Comparison of ENCODE assay signal across 1 cellular context in the genomic region with DNA sequence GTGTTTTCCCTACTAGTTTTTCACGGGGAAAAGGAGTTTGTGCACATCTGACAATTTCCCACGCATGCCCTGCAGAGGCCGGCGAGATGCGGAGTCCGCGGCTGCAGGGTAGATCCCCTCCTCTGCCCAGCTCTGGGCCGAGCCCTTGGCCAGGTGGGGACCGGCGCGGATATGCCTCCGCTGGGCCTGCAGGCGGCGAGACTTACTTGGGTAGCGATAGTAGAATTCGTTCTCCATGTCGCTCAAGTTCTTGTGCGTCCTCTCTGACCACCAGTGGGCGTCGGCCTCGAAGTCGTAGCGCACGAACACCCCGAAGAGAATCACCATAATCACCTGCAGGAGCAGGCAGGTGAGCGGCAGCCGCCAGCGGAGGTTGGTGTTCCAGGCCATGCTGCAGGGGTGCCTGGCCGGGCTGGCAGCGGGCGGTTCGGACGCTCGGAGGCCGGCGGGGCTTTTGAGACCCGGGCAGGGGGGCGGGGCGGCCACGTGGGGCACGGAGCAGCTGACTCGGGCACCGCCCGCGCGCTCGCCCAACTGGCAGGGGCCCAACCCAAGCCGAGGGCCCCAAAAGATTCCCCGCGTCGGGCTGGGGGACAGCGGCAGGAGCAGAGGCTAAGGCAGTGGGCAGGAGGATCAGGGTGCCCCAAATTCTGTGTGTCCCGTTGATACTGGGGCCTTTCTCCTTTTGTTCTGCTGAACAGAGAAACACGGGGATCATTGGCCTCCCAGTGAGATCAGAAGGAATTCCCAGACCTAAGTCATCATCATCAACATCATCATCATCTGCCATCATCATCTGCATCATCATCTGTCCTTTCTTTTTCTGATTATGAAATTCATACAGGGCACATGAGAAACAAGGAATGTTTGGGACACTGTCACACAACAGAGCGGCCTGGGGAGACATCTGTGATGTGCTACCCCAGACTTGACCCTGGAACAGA.
A peak's percentile ranks its signal among the peaks of the same experiment; 100 is the strongest.
TF ChIP-seq lines count a peak whose summit lies in the region.

A gene (minus strand): TSS at position 429 of the 944 bp plus-strand sequence. CDS start 39 bp downstream, at position 390.

TF ChIP-seq in WTC11, 78 proteins besides CTCF, POLR2A, EP300 and RAD21 (continued from another document):
- TF ChIP-seq, protein P1, sequence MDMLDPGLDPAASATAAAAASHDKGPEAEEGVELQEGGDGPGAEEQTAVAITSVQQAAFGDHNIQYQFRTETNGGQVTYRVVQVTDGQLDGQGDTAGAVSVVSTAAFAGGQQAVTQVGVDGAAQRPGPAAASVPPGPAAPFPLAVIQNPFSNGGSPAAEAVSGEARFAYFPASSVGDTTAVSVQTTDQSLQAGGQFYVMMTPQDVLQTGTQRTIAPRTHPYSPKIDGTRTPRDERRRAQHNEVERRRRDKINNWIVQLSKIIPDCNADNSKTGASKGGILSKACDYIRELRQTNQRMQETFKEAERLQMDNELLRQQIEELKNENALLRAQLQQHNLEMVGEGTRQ (CRISPR knock-in tag; IDR thresholded peaks at IDR 0.05) = peak; percentile 85
- TF ChIP-seq, protein P2, sequence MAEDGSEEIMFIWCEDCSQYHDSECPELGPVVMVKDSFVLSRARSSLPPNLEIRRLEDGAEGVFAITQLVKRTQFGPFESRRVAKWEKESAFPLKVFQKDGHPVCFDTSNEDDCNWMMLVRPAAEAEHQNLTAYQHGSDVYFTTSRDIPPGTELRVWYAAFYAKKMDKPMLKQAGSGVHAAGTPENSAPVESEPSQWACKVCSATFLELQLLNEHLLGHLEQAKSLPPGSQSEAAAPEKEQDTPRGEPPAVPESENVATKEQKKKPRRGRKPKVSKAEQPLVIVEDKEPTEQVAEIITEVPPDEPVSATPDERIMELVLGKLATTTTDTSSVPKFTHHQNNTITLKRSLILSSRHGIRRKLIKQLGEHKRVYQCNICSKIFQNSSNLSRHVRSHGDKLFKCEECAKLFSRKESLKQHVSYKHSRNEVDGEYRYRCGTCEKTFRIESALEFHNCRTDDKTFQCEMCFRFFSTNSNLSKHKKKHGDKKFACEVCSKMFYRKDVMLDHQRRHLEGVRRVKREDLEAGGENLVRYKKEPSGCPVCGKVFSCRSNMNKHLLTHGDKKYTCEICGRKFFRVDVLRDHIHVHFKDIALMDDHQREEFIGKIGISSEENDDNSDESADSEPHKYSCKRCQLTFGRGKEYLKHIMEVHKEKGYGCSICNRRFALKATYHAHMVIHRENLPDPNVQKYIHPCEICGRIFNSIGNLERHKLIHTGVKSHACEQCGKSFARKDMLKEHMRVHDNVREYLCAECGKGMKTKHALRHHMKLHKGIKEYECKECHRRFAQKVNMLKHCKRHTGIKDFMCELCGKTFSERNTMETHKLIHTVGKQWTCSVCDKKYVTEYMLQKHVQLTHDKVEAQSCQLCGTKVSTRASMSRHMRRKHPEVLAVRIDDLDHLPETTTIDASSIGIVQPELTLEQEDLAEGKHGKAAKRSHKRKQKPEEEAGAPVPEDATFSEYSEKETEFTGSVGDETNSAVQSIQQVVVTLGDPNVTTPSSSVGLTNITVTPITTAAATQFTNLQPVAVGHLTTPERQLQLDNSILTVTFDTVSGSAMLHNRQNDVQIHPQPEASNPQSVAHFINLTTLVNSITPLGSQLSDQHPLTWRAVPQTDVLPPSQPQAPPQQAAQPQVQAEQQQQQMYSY (CRISPR knock-in tag; IDR thresholded peaks at IDR 0.05) = no peak
- TF ChIP-seq ZNF121 (CRISPR knock-in tag; IDR thresholded peaks at IDR 0.05) (no peak), RELA (CRISPR knock-in tag; IDR thresholded peaks at IDR 0.05; ENCODE audit: borderline replicate concordance) (no peak), FOXP1 (CRISPR knock-in tag; IDR thresholded peaks at IDR 0.05; ENCODE audit: borderline replicate concordance) (0 out of 2 replicates have a peak, but pooled peaks have one; percentile 23), GABPB1 (CRISPR knock-in tag; IDR thresholded peaks at IDR 0.05) (no peak), TEAD4 (CRISPR knock-in tag; IDR thresholded peaks at IDR 0.05) (no peak), ZNF219 (CRISPR knock-in tag; IDR thresholded peaks at IDR 0.05; ENCODE audit: borderline replicate concordance) (no peak), ETV6 (CRISPR knock-in tag; IDR thresholded peaks at IDR 0.05) (no peak), ZNF138 (CRISPR knock-in tag; conservative IDR thresholded peaks at IDR 0.05) (no peak)
- TF ChIP-seq, protein P3, sequence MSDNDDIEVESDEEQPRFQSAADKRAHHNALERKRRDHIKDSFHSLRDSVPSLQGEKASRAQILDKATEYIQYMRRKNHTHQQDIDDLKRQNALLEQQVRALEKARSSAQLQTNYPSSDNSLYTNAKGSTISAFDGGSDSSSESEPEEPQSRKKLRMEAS (CRISPR knock-in tag; IDR thresholded peaks at IDR 0.05) = peak; percentile 85
- TF ChIP-seq, protein P4, sequence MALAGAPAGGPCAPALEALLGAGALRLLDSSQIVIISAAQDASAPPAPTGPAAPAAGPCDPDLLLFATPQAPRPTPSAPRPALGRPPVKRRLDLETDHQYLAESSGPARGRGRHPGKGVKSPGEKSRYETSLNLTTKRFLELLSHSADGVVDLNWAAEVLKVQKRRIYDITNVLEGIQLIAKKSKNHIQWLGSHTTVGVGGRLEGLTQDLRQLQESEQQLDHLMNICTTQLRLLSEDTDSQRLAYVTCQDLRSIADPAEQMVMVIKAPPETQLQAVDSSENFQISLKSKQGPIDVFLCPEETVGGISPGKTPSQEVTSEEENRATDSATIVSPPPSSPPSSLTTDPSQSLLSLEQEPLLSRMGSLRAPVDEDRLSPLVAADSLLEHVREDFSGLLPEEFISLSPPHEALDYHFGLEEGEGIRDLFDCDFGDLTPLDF (CRISPR knock-in tag; IDR thresholded peaks at IDR 0.05) = no peak
